ENCODE assay signal across 25 cellular contexts in genomic region chr15:25089577-25089976, GRCh38.
"Had no signal": no experiment of that assay in that cellular context is flagged by ENCODE, and none has a peak within 500 bp of the region (broad histone marks: within the 10 kb centered on the region; RNA-seq: fewer than 3 reads in every experiment).

No MANE protein-coding gene starts in this region.

- H2AFZ ChIP-seq: parathyroid adenoma had no signal

- H3K27me3 ChIP-seq: adrenal gland, ascending aorta, brain microvascular endothelial cell, esophagus squamous epithelium, gastroesophageal sphincter, sigmoid colon, upper lobe of right lung had no signal

- H3K4me2 ChIP-seq: smooth muscle cell had no signal

- H3K27me3 Mint-ChIP-seq: activated CD4-positive, alpha-beta T cell treated with anti-CD3 and anti-CD28 coated beads, Interleukin-2, amount 10 ng/mL, durations not matched to agents 24 days and 14 days; activated CD8-positive, alpha-beta T cell treated with anti-CD3 and anti-CD28 coated beads for 36 hours; activated naive CD8-positive, alpha-beta T cell; effector memory CD8-positive, alpha-beta T cell; memory B cell; T-cell had no signal

- H3K4me1 Mint-ChIP-seq: activated CD4-positive, alpha-beta T cell treated with anti-CD3 and anti-CD28 coated beads, Interleukin-2, amount 10 ng/mL, durations not matched to agents 24 days and 14 days; memory B cell; nephron progenitor cell; T-cell had no signal

- H3K4me3 ChIP-seq: adrenal gland, ascending aorta, gastroesophageal sphincter, sigmoid colon, smooth muscle cell, upper lobe of right lung had no signal

- H3K4me3 Mint-ChIP-seq: activated CD4-positive, alpha-beta T cell treated with anti-CD3 and anti-CD28 coated beads, Interleukin-2, amount 10 ng/mL, durations not matched to agents 24 days and 14 days; activated CD8-positive, alpha-beta T cell treated with anti-CD3 and anti-CD28 coated beads for 36 hours; activated naive CD8-positive, alpha-beta T cell; activated T-cell treated with anti-CD3 and anti-CD28 coated beads, Interleukin-2, amount 50 U/mL, for 4 hours; effector memory CD8-positive, alpha-beta T cell; memory B cell; nephron progenitor cell; T-cell; T-helper 2 cell treated with Interferon-gamma antibody and Interleukin-4, amounts not matched to agents 5 μg/mL and 100 μg/mL, for 36 hours had no signal

- ATAC-seq: activated CD4-positive, CD25-positive, alpha-beta regulatory T cell treated with anti-CD3 and anti-CD28 coated beads, Interleukin-2, amount 50 U/mL, for 24 hours; activated CD8-positive, alpha-beta T cell treated with anti-CD3 and anti-CD28 coated beads for 36 hours; activated T-cell treated with anti-CD3 and anti-CD28 coated beads, Interleukin-2, amount 50 U/mL, for 4 hours; effector memory CD8-positive, alpha-beta T cell; gastroesophageal sphincter; T-cell; upper lobe of right lung had no signal

- H3K27ac ChIP-seq: adrenal gland, ascending aorta, brain microvascular endothelial cell, esophagus squamous epithelium, gastroesophageal sphincter, parathyroid adenoma, sigmoid colon, upper lobe of right lung, VCaP had no signal

- H3K27ac Mint-ChIP-seq: activated CD4-positive, alpha-beta T cell treated with anti-CD3 and anti-CD28 coated beads, Interleukin-2, amount 10 ng/mL, durations not matched to agents 24 days and 14 days; activated CD8-positive, alpha-beta T cell treated with anti-CD3 and anti-CD28 coated beads for 36 hours; activated naive CD8-positive, alpha-beta T cell; activated T-helper 2 cell treated with anti-CD3 and anti-CD28 coated beads, Interferon-gamma antibody, Interleukin-2, Interleukin-4, amounts not matched to agents 10 μg/mL and 5 μg/mL and 100 μg/mL, durations not matched to agents 14 hours and 24 hours and 36 hours; effector memory CD8-positive, alpha-beta T cell; memory B cell; nephron progenitor cell; T-cell; T-helper 2 cell treated with Interferon-gamma antibody and Interleukin-4, amounts not matched to agents 5 μg/mL and 100 μg/mL, for 36 hours had no signal

- H3K4me1 ChIP-seq: adrenal gland, ascending aorta, esophagus squamous epithelium, gastroesophageal sphincter, parathyroid adenoma, sigmoid colon, upper lobe of right lung had no signal

- H3K79me2 ChIP-seq: parathyroid adenoma had no signal

- DNase-seq: activated CD4-positive, alpha-beta T cell treated with anti-CD3 and anti-CD28 coated beads, Interleukin-2, amount 10 ng/mL, durations not matched to agents 24 days and 14 days; activated CD8-positive, alpha-beta T cell treated with anti-CD3 and anti-CD28 coated beads for 36 hours; activated naive CD4-positive, alpha-beta T cell; activated T-cell treated with anti-CD3 and anti-CD28 coated beads, Interleukin-2, amount 50 U/mL, for 4 hours; brain microvascular endothelial cell; central memory CD4-positive, alpha-beta T cell; effector memory CD8-positive, alpha-beta T cell; esophagus squamous epithelium; nephron progenitor cell; sigmoid colon; stimulated activated CD4-positive, alpha-beta T cell treated with anti-CD3 and anti-CD28 coated beads, Interleukin-2, amount 100 ng/mL, for 48 hours; stimulated activated naive CD4-positive, alpha-beta T cell; T-cell; upper lobe of right lung had no signal
